ENCODE assay signal across 17 cellular contexts in genomic region chr6:111677186-111677990, GRCh38.
DNase-seq lines count a peak whose midpoint lies in the region; ATAC-seq and TF ChIP-seq lines count a peak whose summit lies in the region.
"Had no signal": no experiment of that assay in that cellular context is flagged by ENCODE, and none has a peak within 500 bp of the region (broad histone marks: within the 10 kb centered on the region; RNA-seq: fewer than 3 reads in every experiment).

No MANE protein-coding gene starts in this region.

- TF ChIP-seq CTCF in VCaP (conservative IDR thresholded peaks at IDR 0.05): no peak

- H3K36me3 ChIP-seq in neuronal stem cell (replicated peaks in 1 of 2; ENCODE audit: control insufficient read depth in 2 of 2, insufficient read depth in 2 of 2, low read length in 2 of 2): peaks cover 11 to 96% of the 10 kb centered on the region in 2 donors

- no peak overlapping the region for H2BK5ac ChIP-seq in neuronal stem cell (ENCODE audit: low read length)

- H3K27me3 ChIP-seq in neuronal stem cell (ENCODE audit: control insufficient read depth in 3 of 3, insufficient read depth in 3 of 3, low read depth in 1 of 3, low read length in 3 of 3): no peaks in the 10 kb centered on the region
- H3K27me3 ChIP-seq: SJSA1 had no signal

- ATAC-seq in GM18867 (IDR thresholded peaks at IDR 0.05; ENCODE audit: unreplicated experiment) (no peak), HG03025 (IDR thresholded peaks at IDR 0.05; ENCODE audit: low FRiP score, unreplicated experiment) (no peak)
- ATAC-seq: lower lobe of right lung had no signal

- H3K18ac ChIP-seq in neuronal stem cell (ENCODE audit: low read length): no peak overlapping the region

- H3K9me3 ChIP-seq in neuronal stem cell (replicated peaks in 1 of 2; ENCODE audit: control insufficient read depth in 2 of 2, insufficient read depth in 1 of 2, low read depth in 1 of 2, low read length in 2 of 2): no peaks in the 10 kb centered on the region
- H3K9me3 ChIP-seq: lower lobe of right lung, SJSA1 had no signal

- H2AK5ac ChIP-seq in neuronal stem cell (ENCODE audit: low read depth, low read length): no peak overlapping the region

- H2BK12ac ChIP-seq in neuronal stem cell (ENCODE audit: low read length): no peak overlapping the region

- no peak overlapping the region for H3K4ac ChIP-seq in neuronal stem cell (ENCODE audit: low read length)

- H3K79me1 ChIP-seq in neuronal stem cell (ENCODE audit: low read depth, low read length): peaks cover 2% of the 10 kb centered on the region

- H3K4me2 ChIP-seq in neuronal stem cell (ENCODE audit: insufficient read depth, low read length, poor library complexity, severe bottlenecking): no peak overlapping the region

- no CpG with 5 or more reads among the region's 3 CpGs for WGBS in neuronal stem cell (ENCODE audit: extremely low coverage in 2 of 2, insufficient read length in 2 of 2, insufficient replicate concordance in 1 of 2), 2 donors

- H3K4me3 ChIP-seq in neuronal stem cell (ENCODE audit: low read length in 2 of 2): no peak overlapping the region
- H3K4me3 ChIP-seq: lower lobe of right lung, SJSA1 had no signal

- H3K27ac ChIP-seq in VCaP (peak overlapping the region; percentile 64), neuronal stem cell (replicated peaks; ENCODE audit: low read length) (peak overlapping the region; percentile 71)
- H3K27ac ChIP-seq: lower lobe of right lung, SJSA1 had no signal

- no peak overlapping the region for H3K14ac ChIP-seq in neuronal stem cell (ENCODE audit: low read length)

- no peak overlapping the region for H3K23ac ChIP-seq in neuronal stem cell (ENCODE audit: low read depth, low read length, poor library complexity)

- H4K91ac ChIP-seq in neuronal stem cell (ENCODE audit: low read depth, low read length, poor library complexity): no peak overlapping the region

- H2BK15ac ChIP-seq in neuronal stem cell (ENCODE audit: low read length): no peak overlapping the region

- peak; percentile 37 for DNase-seq in DMS53 (lab: John Stamatoyannopoulos, UW)
- DNase-seq in iPS DF 19.7 (ENCODE audit: low read depth, low spot score): peak; percentile 38
- no peak for DNase-seq in neuronal stem cell (ENCODE audit: low spot score)
- DNase-seq in NCI-H2107 (lab: John Stamatoyannopoulos, UW): no peak
- DNase-seq: activated CD4-positive, alpha-beta T cell treated with anti-CD3 and anti-CD28 coated beads, Interleukin-2, amount 10 ng/mL, durations not matched to agents 24 days and 14 days; activated naive CD8-positive, alpha-beta T cell treated with anti-CD3 and anti-CD28 coated beads, Interleukin-2, amount 10 ng/mL, durations not matched to agents 7 days and 5 days; effector CD8-positive, alpha-beta T cell; lower lobe of right lung; naive B cell; NCI-H1694; NCI-H510A; OCI-M1; T-helper 9 cell had no signal

- H3K9ac ChIP-seq in neuronal stem cell (ENCODE audit: low read depth, low read length, poor library complexity): no peak overlapping the region

- H2AFZ ChIP-seq in neuronal stem cell (ENCODE audit: low read length): no peak overlapping the region

- no peak overlapping the region for H4K8ac ChIP-seq in neuronal stem cell (ENCODE audit: low read depth, low read length)

- H3K4me1 ChIP-seq in neuronal stem cell (ENCODE audit: control insufficient read depth in 2 of 2, insufficient read depth in 1 of 2, low read depth in 1 of 2, low read length in 2 of 2): peaks cover 7 to 32% of the 10 kb centered on the region in 2 donors
- H3K4me1 ChIP-seq: lower lobe of right lung, SJSA1 had no signal

- H2BK120ac ChIP-seq in neuronal stem cell (ENCODE audit: low read depth, low read length): no peak overlapping the region

Comparison
In these comparisons a context has a peak if more than half of its experiments do, and no peak if none do; other contexts are left out.
1. DNase-seq: peak in DMS53 (single experiment) and iPS DF 19.7 (single experiment); none in neuronal stem cell (single experiment) and NCI-H2107 (single experiment).